ENCODE assay signal across 17 cellular contexts in genomic region chr5:1138445-1139207, GRCh38. TPM values are rescaled to one million over a fixed set of nuclear protein-coding genes. Genes with fewer than 3 reads are reported as not detected.
DNase-seq lines count a peak whose midpoint lies in the region; ATAC-seq, FAIRE-seq and TF ChIP-seq lines count a peak whose summit lies in the region.
"Had no signal": no experiment of that assay in that cellular context is flagged by ENCODE, and none has a peak within 500 bp of the region (broad histone marks: within the 10 kb centered on the region; RNA-seq: fewer than 3 reads in every experiment).

No MANE protein-coding gene starts in this region.

- POLR2A ChIA-PET in HepG2 (lab: Yijun Ruan, JAX) (interaction anchor here (0.9 to 7.8 kb wide), 15 partner anchors 10 to 220 kb away, joined by 3 to 200 read pairs (median 4); no protein-coding TSS in a partner anchor), K562 (lab: Yijun Ruan, JAX) (interaction anchor here (0.6 to 1.3 kb wide), 5 partner anchors 10 to 148 kb away, joined by 3 to 4 read pairs (median 4); no protein-coding TSS in a partner anchor)

- peaks cover 83% of the 10 kb centered on the region for H3K4me1 ChIP-seq in HepG2 (ENCODE audit: insufficient read depth, low read length)
- H3K4me1 ChIP-seq in right lobe of liver = peaks cover 0 to 5% (median 0%) of the 10 kb centered on the region in 4 donors
- peaks cover 0 to 38% of the 10 kb centered on the region in 2 experiments; a peak in 2 of 5 replicates for H3K4me1 ChIP-seq in K562 (replicated peaks in 1 of 2; ENCODE audit: control insufficient read depth in 2 of 2, insufficient read depth in 2 of 2, low read length in 2 of 2)

- peaks cover 32% of the 10 kb centered on the region for H3K27me3 Mint-ChIP-seq in nephron (ENCODE audit: low read depth)
- peaks cover 7% of the 10 kb centered on the region for H3K27me3 Mint-ChIP-seq in activated naive CD8-positive, alpha-beta T cell treated with anti-CD3 and anti-CD28 coated beads, Interleukin-2, amount 50 U/mL, for 24 hours

- DNase-seq in HepG2 (ENCODE audit: low spot score) (peak; percentile 83), right lobe of liver (no peak), K562 (ENCODE audit: extremely low read depth in 1 of 4, low spot score in 3 of 4) (peak in 1 of 4 experiments; percentile 43), GM10266 (ENCODE audit: extremely low spot score) (no peak)
- DNase-seq in activated effector memory CD4-positive, alpha-beta T cell treated with Interleukin-2 at 50 U/mL for 16 hours = no peak
- DNase-seq in activated naive CD8-positive, alpha-beta T cell treated with anti-CD3 and anti-CD28 coated beads, Interleukin-2, amount 50 U/mL, for 24 hours = no peak
- DNase-seq: HFFc6, NCI-H1417, NCI-H187, NCI-H2227 treated with DMSO at 0.1 percent for 48 hours, NCI-H524 treated with DMSO at 0.1 percent for 48 hours had no signal

- peaks cover 3 to 41% of the 10 kb centered on the region in 2 experiments; a peak in 3 of 5 replicates for H3K27me3 ChIP-seq in HepG2 (ENCODE audit: control insufficient read depth in 1 of 2, insufficient read depth in 2 of 2, low read length in 2 of 2)
- H3K27me3 ChIP-seq in right lobe of liver = no peaks in the 10 kb centered on the region
- H3K27me3 ChIP-seq in K562 (ENCODE audit: control insufficient read depth in 2 of 2, insufficient read depth in 2 of 2, low read length in 2 of 2) = peaks cover 15 to 79% of the 10 kb centered on the region in 2 experiments

- CTCF ChIA-PET in HepG2 (lab: Yijun Ruan, JAX; ENCODE audit: low intra/inter-chr PET ratio, low total read pairs) = interaction anchor here (1.9 kb wide), 1 partner anchor 32 kb away, joined by 6 read pairs; no protein-coding TSS in a partner anchor
- CTCF ChIA-PET in K562 (lab: Yijun Ruan, JAX; ENCODE audit: low intra/inter-chr PET ratio) = interaction anchor here (2.4 kb wide), 1 partner anchor 148 kb away, joined by 22 read pairs; no protein-coding TSS in a partner anchor

- H2AFZ ChIP-seq in HepG2 (ENCODE audit: low read length) = peak overlapping the region; percentile 20
- no peak overlapping the region for H2AFZ ChIP-seq in K562 (ENCODE audit: low read depth, low read length)

- no peaks in the 10 kb centered on the region for H3K36me3 ChIP-seq in HepG2 (replicated peaks in 1 of 2; ENCODE audit: control insufficient read depth in 1 of 2, insufficient read depth in 2 of 2, low read length in 2 of 2)
- no peaks in the 10 kb centered on the region for H3K36me3 ChIP-seq in right lobe of liver
- no peaks in the 10 kb centered on the region for H3K36me3 ChIP-seq in K562 (ENCODE audit: control insufficient read depth, insufficient read depth, low read length)

- H3K9me1 ChIP-seq in K562 (ENCODE audit: control insufficient read depth, insufficient read depth, low read length) = no peaks in the 10 kb centered on the region

- ATAC-seq in HepG2 (peak; percentile 79), right lobe of liver (no peak), K562 (no peak)
- no peak for ATAC-seq in activated naive CD8-positive, alpha-beta T cell treated with anti-CD3 and anti-CD28 coated beads, Interleukin-2, amount 50 U/mL, for 24 hours

- in situ Hi-C loops in HepG2 (cut with HindIII; ENCODE audit: extremely low pct_ligation_motif_present, low pct_unique_long_range_greater_than_20kb) = no loop called here
- in situ Hi-C loops in K562 (cut with MboI) = no loop called here

- H3K4me2 ChIP-seq in HepG2 (ENCODE audit: low read depth, low read length) (peak overlapping the region; percentile 78), K562 (ENCODE audit: insufficient read depth, low read length) (no peak overlapping the region)
- H3K4me2 ChIP-seq: A549, KMS-11 had no signal

- H3K27ac ChIP-seq in HepG2 (ENCODE audit: extremely low read length, insufficient read depth, low read length) = peak overlapping the region; percentile 75
- no peak overlapping the region for H3K27ac ChIP-seq in right lobe of liver
- no peak overlapping the region for H3K27ac ChIP-seq in K562 (ENCODE audit: extremely low read depth, low read depth, low read length)
- H3K27ac ChIP-seq: A549, C4-2B had no signal

- no peak for TF ChIP-seq CTCF in HepG2 (CRISPR knock-in tag; IDR thresholded peaks at IDR 0.05)
- no peak for TF ChIP-seq CTCF in right lobe of liver (IDR thresholded peaks at IDR 0.05)
- TF ChIP-seq CTCF in K562 (IDR thresholded peaks at IDR 0.05 in 2 of 3, conservative IDR thresholded peaks at IDR 0.05 in 1 of 3; ENCODE audit: insufficient read depth in 2 of 3, low read depth in 1 of 3, low read length in 3 of 3) = no peak
- no peak for TF ChIP-seq CTCF in nephron (IDR thresholded peaks at IDR 0.05; ENCODE audit: unreplicated experiment in 3 of 3)
- no peak for TF ChIP-seq CTCF in GM10266 (IDR thresholded peaks at IDR 0.05; ENCODE audit: control insufficient read depth, insufficient read depth, low read depth, missing control alignments)

- no peaks in the 10 kb centered on the region for H3K9me3 ChIP-seq in HepG2 (ENCODE audit: low read length)
- H3K9me3 ChIP-seq in right lobe of liver = no peaks in the 10 kb centered on the region
- H3K9me3 ChIP-seq in K562 (replicated peaks; ENCODE audit: control insufficient read depth, insufficient read depth, low read depth, low read length) = no peaks in the 10 kb centered on the region
- H3K9me3 ChIP-seq: A549 had no signal

- peaks cover 6% of the 10 kb centered on the region for H3K36me3 Mint-ChIP-seq in nephron (ENCODE audit: low read depth)
- no peaks in the 10 kb centered on the region for H3K36me3 Mint-ChIP-seq in activated naive CD8-positive, alpha-beta T cell treated with anti-CD3 and anti-CD28 coated beads, Interleukin-2, amount 50 U/mL, for 24 hours (ENCODE audit: low read depth)

- TF ChIP-seq POLR2A in HepG2 (IDR thresholded peaks at IDR 0.05; ENCODE audit: insufficient read depth in 1 of 2, low read depth in 2 of 2, low read length in 2 of 2) = peak in 1 of 2 experiments; percentile 47; a peak in 1 of 4 replicates
- TF ChIP-seq POLR2A in right lobe of liver (IDR thresholded peaks at IDR 0.05) = no peak
- TF ChIP-seq POLR2A in K562 (conservative IDR thresholded peaks at IDR 0.05) = no peak

- H3K27ac Mint-ChIP-seq in nephron = peak overlapping the region; percentile 38 to 76 (median 63)
- H3K27ac Mint-ChIP-seq in activated naive CD8-positive, alpha-beta T cell treated with anti-CD3 and anti-CD28 coated beads, Interleukin-2, amount 50 U/mL, for 24 hours = no peak overlapping the region
- H3K27ac Mint-ChIP-seq: HFFc6 had no signal

- no peaks in the 10 kb centered on the region for H3K9me3 Mint-ChIP-seq in nephron
- H3K9me3 Mint-ChIP-seq in activated naive CD8-positive, alpha-beta T cell treated with anti-CD3 and anti-CD28 coated beads, Interleukin-2, amount 50 U/mL, for 24 hours = no peaks in the 10 kb centered on the region

- H3K79me2 ChIP-seq in HepG2 (ENCODE audit: insufficient read depth, low read length) (no peaks in the 10 kb centered on the region), K562 (ENCODE audit: control insufficient read depth, insufficient read depth, low read length) (no peaks in the 10 kb centered on the region)

- H3K9ac ChIP-seq in HepG2 (ENCODE audit: insufficient read depth, low read depth, low read length) (peak overlapping the region; percentile 44; the same call in 1 of the 2 replicates), K562 (ENCODE audit: insufficient read depth in 1 of 2, low read depth in 2 of 2, low read length in 2 of 2) (no peak overlapping the region)

- TF ChIP-seq EP300 in HepG2 (IDR thresholded peaks at IDR 0.05; ENCODE audit: low read depth in 2 of 2, low read length in 2 of 2) (no peak), HepG2 (CRISPR knock-in tag; IDR thresholded peaks at IDR 0.05; ENCODE audit: borderline replicate concordance) (no peak), K562 (IDR thresholded peaks at IDR 0.05; ENCODE audit: low read length) (no peak)

- 8% methylated on average over 8 of the region's 14 CpGs for WGBS in HepG2 (ENCODE audit: low lambda C conversion rate)
- 83% methylated on average over 7 of the region's 14 CpGs for WGBS in right lobe of liver (ENCODE audit: insufficient coverage, low coverage, low lambda C conversion rate, missing lambda C conversion rate)
- 15% methylated on average over 12 of the region's 14 CpGs for WGBS in K562 (ENCODE audit: insufficient coverage, low coverage, missing lambda C conversion rate)

- H4K20me1 ChIP-seq in HepG2 (ENCODE audit: insufficient read depth, low read length) = no peaks in the 10 kb centered on the region
- no peaks in the 10 kb centered on the region; the same call in 1 of the 2 replicates for H4K20me1 ChIP-seq in K562 (replicated peaks; ENCODE audit: control insufficient read depth, insufficient read depth, low read length)

- H3K4me1 Mint-ChIP-seq in nephron = peaks cover 41% of the 10 kb centered on the region
- peaks cover 3% of the 10 kb centered on the region for H3K4me1 Mint-ChIP-seq in activated naive CD8-positive, alpha-beta T cell treated with anti-CD3 and anti-CD28 coated beads, Interleukin-2, amount 50 U/mL, for 24 hours

- BruUV-seq in HepG2 (replicated peaks; lab: Mats Ljungman, UMichigan) (no TSS peak), K562 (replicated peaks; lab: Mats Ljungman, UMichigan) (no TSS peak)

- H3K4me3 ChIP-seq in HepG2 (replicated peaks in 1 of 3; ENCODE audit: insufficient read depth in 1 of 3, low read depth in 2 of 3, low read length in 3 of 3) = peak overlapping the region in 1 of 3 experiments; percentile 50; a peak in 2 of 6 replicates
- H3K4me3 ChIP-seq in right lobe of liver = no peak overlapping the region
- H3K4me3 ChIP-seq in K562 = no peak overlapping the region
- H3K4me3 ChIP-seq: A549 had no signal

- no peak overlapping the region for H3K4me3 Mint-ChIP-seq in nephron
- H3K4me3 Mint-ChIP-seq in activated naive CD8-positive, alpha-beta T cell treated with anti-CD3 and anti-CD28 coated beads, Interleukin-2, amount 50 U/mL, for 24 hours = no peak overlapping the region
- H3K4me3 Mint-ChIP-seq: HFFc6 had no signal

- TF ChIP-seq RAD21 in HepG2 (CRISPR knock-in tag; IDR thresholded peaks at IDR 0.05) (no peak), K562 (CRISPR knock-in tag; conservative IDR thresholded peaks at IDR 0.05 in 1 of 2, IDR thresholded peaks at IDR 0.05 in 1 of 2) (no peak)

- intact Hi-C loops in HepG2 (cut with micrococcal nuclease; ENCODE audit: unreplicated experiment) = no loop called here
- intact Hi-C loops in right lobe of liver (cut with DNase I) = no loop called here
- intact Hi-C loops in K562 (cut with micrococcal nuclease) = no loop called here

- FAIRE-seq in HepG2 (lab: Jason Lieb, UNC) (no peak), K562 (lab: Jason Lieb, UNC) (no peak)
- FAIRE-seq: A549, D721Med, H54 had no signal

RNA-seq across cellular contexts. Expression of gene SLC12A7, which starts 26.8 kb away (rescaled TPM):
- total RNA-seq in HepG2 (2016; rRNA removed; fragmentation: Illumina TruSeq; extraction: Trizol) (7.4 and 14.0 TPM in 2 replicates), right lobe of liver (10 to 100 TPM; 38.9 to 65.2 (median 53.3) TPM), K562 (2014; rRNA removed) (1.1 and 1.3 TPM in 2 replicates), K562 (2014; rRNA removed; fragmentation: Illumina TruSeq; extraction: Trizol) (0.11 and 0.22 TPM in 2 replicates), K562 (2015; rRNA removed; fragmentation: Illumina TruSeq; extraction: Trizol) (0.51 and 0.53 TPM in 2 replicates), K562 (2021) (1.8 and 1.9 TPM in 2 replicates)
- 9.5 and 12.5 TPM in 2 replicates for total RNA-seq in HepG2 (2016; cell fraction: cytosol; rRNA removed; fragmentation: Illumina TruSeq; extraction: Trizol; ENCODE audit: low read depth)
- total RNA-seq in HepG2 (2016; cell fraction: insoluble cytoplasmic fraction; rRNA removed; fragmentation: Illumina TruSeq; extraction: Trizol) = 5.2 and 15.7 TPM in 2 replicates
- total RNA-seq in HepG2 (2016; cell fraction: membrane; rRNA removed; fragmentation: Illumina TruSeq; extraction: Trizol) = 6.9 and 7.7 TPM in 2 replicates
- total RNA-seq in HepG2 (2016; cell fraction: nucleus; rRNA removed; fragmentation: Illumina TruSeq; extraction: Trizol) = 21.8 and 25.8 TPM in 2 replicates
- polyA plus RNA-seq in HepG2 (2011; rRNA removed) (18.5 and 25.6 TPM in 2 replicates), K562 (2011; rRNA removed) (3.1 and 15.7 TPM in 2 replicates), K562 (2014; fragmentation: Illumina TruSeq; extraction: Trizol) (0.56 and 0.83 TPM in 2 replicates), K562 (2014; fragmentation: Nextera tagmentation; extraction: Ambion mirVana) (under 1 TPM; 0.01 to 0.04 TPM), K562 (2014; rRNA removed) (0.73 and 1.0 TPM in 2 replicates)
- 11.8 and 15.1 TPM in 2 replicates for polyA plus RNA-seq in HepG2 (2011; cell fraction: cytosol; rRNA removed)
- polyA plus RNA-seq in HepG2 (2011; cell fraction: nucleus; rRNA removed) = 164 and 213 TPM in 2 replicates
- 28.2 and 30.9 TPM in 2 replicates for polyA plus RNA-seq in HepG2 (2012)
- 1.4 and 1.6 TPM in 2 replicates for polyA plus RNA-seq in HepG2 (2016; cell fraction: cytosol; fragmentation: Illumina TruSeq; extraction: Trizol; ENCODE audit: low read depth)
- polyA plus RNA-seq in HepG2 (2016; cell fraction: insoluble cytoplasmic fraction; fragmentation: Illumina TruSeq; extraction: Trizol; ENCODE audit: low read depth) = 6.3 and 7.6 TPM in 2 replicates
- polyA plus RNA-seq in HepG2 (2016; cell fraction: membrane; fragmentation: Illumina TruSeq; extraction: Trizol; ENCODE audit: low read depth) = 3.2 and 3.7 TPM in 2 replicates
- polyA plus RNA-seq in HepG2 (2016; cell fraction: nucleus; fragmentation: Illumina TruSeq; extraction: Trizol; ENCODE audit: insufficient read depth, low read depth) = 88.5 and 93.5 TPM in 2 replicates
- polyA minus RNA-seq in HepG2 (2011; rRNA and poly(A)+ RNA removed; ENCODE audit: low replicate concordance) = 6.3 and 47.1 TPM in 2 replicates
- 14.7 and 16.2 TPM in 2 replicates for polyA minus RNA-seq in HepG2 (2011; cell fraction: cytosol; rRNA and poly(A)+ RNA removed)
- polyA minus RNA-seq in HepG2 (2011; cell fraction: nucleus; rRNA and poly(A)+ RNA removed) = 40.3 and 44.4 TPM in 2 replicates
- total RNA-seq in K562 (2011; cell fraction: chromatin; rRNA removed; ENCODE audit: low replicate concordance) = 13.6 and 46.2 TPM in 2 replicates
- total RNA-seq in K562 (2011; cell fraction: nucleolus; rRNA removed) = 15.9 and 26.2 TPM in 2 replicates
- 8.9 and 10.9 TPM in 2 replicates for total RNA-seq in K562 (2011; cell fraction: nucleoplasm; rRNA removed)
- polyA plus RNA-seq in K562 (2011; cell fraction: cytosol; rRNA removed) = 5.3 and 11.3 TPM in 2 replicates
- polyA plus RNA-seq in K562 (2011; cell fraction: nucleus; rRNA removed) = 55.8 and 115 TPM in 2 replicates
- 1.2 and 3.8 TPM in 2 replicates for polyA plus RNA-seq in K562 (2012)
- polyA minus RNA-seq in K562 (2011; rRNA and poly(A)+ RNA removed) = 2.5 and 9.1 TPM in 2 replicates
- polyA minus RNA-seq in K562 (2011; cell fraction: cytosol; rRNA and poly(A)+ RNA removed) = 5.9 and 21.7 TPM in 2 replicates
- polyA minus RNA-seq in K562 (2011; cell fraction: nucleus; rRNA and poly(A)+ RNA removed) = 13.1 and 36.8 TPM in 2 replicates

Comparison
In these comparisons a context has a peak if more than half of its experiments do, and no peak if none do; other contexts are left out.
1. Of the 241 proteins assayed by ChIP-seq in both HepG2 and K562: peak only in HepG2: BCL6, DPF2, GMEB1, HOMEZ, IRF1, MED1 and 16 more; only in K562: none; in both: none; in neither: 213; mixed calls (peak in some experiments, not most) for 6.